ENCODE assay signal across 9 cellular contexts in the genomic region with DNA sequence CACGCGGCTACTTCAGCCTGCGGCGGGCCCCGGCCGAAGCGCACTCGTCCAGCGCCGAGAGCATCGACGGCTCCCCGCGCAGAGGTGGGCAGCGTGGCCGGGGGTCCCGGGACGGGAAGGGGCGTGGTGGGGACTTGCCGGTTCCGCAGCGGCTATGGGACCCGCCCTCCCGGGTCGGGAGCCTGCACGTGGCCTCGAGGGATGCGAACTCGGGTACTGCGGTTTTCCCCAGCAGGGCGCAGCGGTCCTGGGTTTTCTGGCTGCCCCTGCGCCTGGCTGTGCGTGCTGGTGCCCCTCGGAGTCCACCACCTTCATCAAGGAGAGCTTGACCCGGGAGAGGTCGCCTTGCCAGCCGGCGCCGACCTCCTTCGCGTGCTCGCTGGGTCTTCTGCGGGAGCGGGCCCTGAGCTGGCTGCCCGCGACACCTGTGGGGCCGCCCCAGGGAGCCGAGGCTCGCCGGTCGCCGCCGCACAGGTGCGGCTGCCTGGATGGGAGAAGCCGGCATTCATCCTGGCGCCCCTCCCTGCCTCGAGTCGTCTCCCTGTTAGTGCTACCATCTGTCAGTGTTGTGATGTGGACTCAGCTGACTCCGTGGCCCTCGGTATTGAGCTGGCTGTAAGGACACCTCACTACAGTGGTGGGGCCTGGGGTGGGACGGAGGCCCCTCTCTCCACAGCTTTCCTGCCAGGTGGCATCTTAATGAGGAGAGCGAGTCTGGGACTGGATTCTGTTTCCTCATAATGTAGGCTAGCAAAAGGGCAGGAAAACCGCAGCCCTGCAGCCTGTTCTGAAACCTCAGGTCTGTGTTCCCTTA.
DNase-seq lines count a peak whose midpoint lies in the region; ATAC-seq and TF ChIP-seq lines count a peak whose summit lies in the region.
"Had no signal": no experiment of that assay in that cellular context is flagged by ENCODE, and none has a peak within 500 bp of the region (broad histone marks: within the 10 kb centered on the region; RNA-seq: fewer than 3 reads in every experiment).

No MANE protein-coding gene starts in this region.

- 21 to 97% methylated on average over 5 to 19 of the region's 64 CpGs for WGBS in thyroid gland, 2 donors

- H3K27me3 ChIP-seq in Panc1 (ENCODE audit: control insufficient read depth, insufficient read depth, low read length) (no peaks in the 10 kb centered on the region), right atrium auricular region (no peaks in the 10 kb centered on the region), thyroid gland (no peaks in the 10 kb centered on the region)

- intact Hi-C loops in Panc1 (cut with micrococcal nuclease; ENCODE audit: unreplicated experiment) (no loop called here), thyroid gland (cut with DNase I) (no loop called here)

- ATAC-seq in Panc1 (no peak), HG02852 (IDR thresholded peaks at IDR 0.05; ENCODE audit: unreplicated experiment) (no peak)
- ATAC-seq in stimulated activated effector memory CD8-positive, alpha-beta T cell treated with anti-CD3 and anti-CD28 coated beads, Interleukin-12 subunit alpha, Interleukin-12 subunit beta, amount 100 ng/mL, for 72 hours = no peak

- H3K27ac Mint-ChIP-seq in stimulated activated effector memory CD8-positive, alpha-beta T cell treated with anti-CD3 and anti-CD28 coated beads, Interleukin-12 subunit alpha, Interleukin-12 subunit beta, amount 100 ng/mL, for 72 hours = no peak overlapping the region

- H3K4me3 Mint-ChIP-seq in stimulated activated effector memory CD8-positive, alpha-beta T cell treated with anti-CD3 and anti-CD28 coated beads, Interleukin-12 subunit alpha, Interleukin-12 subunit beta, amount 100 ng/mL, for 72 hours = peak overlapping the region; percentile 61

- H3K27ac ChIP-seq in Panc1 (ENCODE audit: low read length) (no peak overlapping the region), right atrium auricular region (peak overlapping the region; percentile 13 to 57), thyroid gland (no peak overlapping the region)

- in situ Hi-C loops in Panc1 (cut with HindIII; ENCODE audit: low pct_unique_long_range_greater_than_20kb, low sequenced_read_pairs) = no loop called here

- H3K36me3 Mint-ChIP-seq in stimulated activated effector memory CD8-positive, alpha-beta T cell treated with anti-CD3 and anti-CD28 coated beads, Interleukin-12 subunit alpha, Interleukin-12 subunit beta, amount 100 ng/mL, for 72 hours = no peaks in the 10 kb centered on the region

- peaks cover 42% of the 10 kb centered on the region for H3K4me1 Mint-ChIP-seq in stimulated activated effector memory CD8-positive, alpha-beta T cell treated with anti-CD3 and anti-CD28 coated beads, Interleukin-12 subunit alpha, Interleukin-12 subunit beta, amount 100 ng/mL, for 72 hours

- H3K9me3 Mint-ChIP-seq in stimulated activated effector memory CD8-positive, alpha-beta T cell treated with anti-CD3 and anti-CD28 coated beads, Interleukin-12 subunit alpha, Interleukin-12 subunit beta, amount 100 ng/mL, for 72 hours = no peaks in the 10 kb centered on the region

- peaks cover 16% of the 10 kb centered on the region for H3K4me1 ChIP-seq in Panc1 (ENCODE audit: control insufficient read depth, insufficient read depth, low read length)
- peaks cover 0 to 28% of the 10 kb centered on the region in 2 donors for H3K4me1 ChIP-seq in right atrium auricular region
- H3K4me1 ChIP-seq in thyroid gland = peaks cover 4 to 17% of the 10 kb centered on the region in 2 donors

- TF ChIP-seq POLR2A in thyroid gland (IDR thresholded peaks at IDR 0.05) = no peak

- no peaks in the 10 kb centered on the region for H3K9me3 ChIP-seq in Panc1 (ENCODE audit: control insufficient read depth, insufficient read depth, low read depth, low read length)
- H3K9me3 ChIP-seq in right atrium auricular region = no peaks in the 10 kb centered on the region
- H3K9me3 ChIP-seq in thyroid gland = no peaks in the 10 kb centered on the region

- CTCF ChIA-PET in Panc1 (lab: Charles Lee) = interaction anchor here (0.9 kb wide), 1 partner anchor 75 kb away, joined by 3 read pairs; no protein-coding TSS in a partner anchor

- DNase-seq in NCI-H1417 (lab: John Stamatoyannopoulos, UW) (peak; percentile 31 to 70 (median 59)), NCI-H1417 treated with DMSO at 0.1 percent for 48 hours (lab: John Stamatoyannopoulos, UW) (no peak), Panc1 (ENCODE audit: low read depth, low spot score) (no peak), right atrium auricular region (ENCODE audit: low spot score) (no peak), thyroid gland (no peak), NCI-H446 (lab: John Stamatoyannopoulos, UW) (no peak)
- no peak for DNase-seq in stimulated activated effector memory CD8-positive, alpha-beta T cell treated with anti-CD3 and anti-CD28 coated beads, Interleukin-12 subunit alpha, Interleukin-12 subunit beta, amount 100 ng/mL, for 72 hours (ENCODE audit: low spot score in 2 of 2)
- DNase-seq: ACHN had no signal

- H3K4me3 ChIP-seq in Panc1 (ENCODE audit: low read depth in 2 of 2, low read length in 2 of 2) (peak overlapping the region in 1 of 2 experiments; percentile 53; a peak in 1 of 4 replicates), right atrium auricular region (peak overlapping the region; percentile 42 to 60), thyroid gland (replicated peaks in 1 of 3) (peak overlapping the region in 1 of 3 donors; percentile 44)

- no TSS peak for BruUV-seq in Panc1 (replicated peaks; lab: Mats Ljungman, UMichigan)

- H3K36me3 ChIP-seq in Panc1 (ENCODE audit: control insufficient read depth, insufficient read depth, low read length) (no peaks in the 10 kb centered on the region), right atrium auricular region (no peaks in the 10 kb centered on the region), thyroid gland (no peaks in the 10 kb centered on the region)

- POLR2A ChIA-PET in Panc1 (lab: Charles Lee) = no interaction called here

- peak; percentile 19; the same call in 1 of the 2 replicates for TF ChIP-seq CTCF in Panc1 (IDR thresholded peaks at IDR 0.05)
- TF ChIP-seq CTCF in right atrium auricular region (IDR thresholded peaks at IDR 0.05) = no peak
- no peak for TF ChIP-seq CTCF in thyroid gland (IDR thresholded peaks at IDR 0.05)

Comparison
In these comparisons a context has a peak if more than half of its experiments do, and no peak if none do; other contexts are left out.
1. DNase-seq: peak in NCI-H1417 (3 of 3); none in NCI-H1417 treated with DMSO at 0.1 percent for 48 hours (single experiment), Panc1 (single experiment), right atrium auricular region (single experiment), stimulated activated effector memory CD8-positive, alpha-beta T cell treated with anti-CD3 and anti-CD28 coated beads, Interleukin-12 subunit alpha, Interleukin-12 subunit beta, amount 100 ng/mL, for 72 hours (0 of 2), thyroid gland (0 of 2) and NCI-H446 (0 of 2).
2. H3K27ac ChIP-seq: peak in right atrium auricular region (2 of 2); none in Panc1 (single experiment) and thyroid gland (0 of 3).